In the genomic region with DNA sequence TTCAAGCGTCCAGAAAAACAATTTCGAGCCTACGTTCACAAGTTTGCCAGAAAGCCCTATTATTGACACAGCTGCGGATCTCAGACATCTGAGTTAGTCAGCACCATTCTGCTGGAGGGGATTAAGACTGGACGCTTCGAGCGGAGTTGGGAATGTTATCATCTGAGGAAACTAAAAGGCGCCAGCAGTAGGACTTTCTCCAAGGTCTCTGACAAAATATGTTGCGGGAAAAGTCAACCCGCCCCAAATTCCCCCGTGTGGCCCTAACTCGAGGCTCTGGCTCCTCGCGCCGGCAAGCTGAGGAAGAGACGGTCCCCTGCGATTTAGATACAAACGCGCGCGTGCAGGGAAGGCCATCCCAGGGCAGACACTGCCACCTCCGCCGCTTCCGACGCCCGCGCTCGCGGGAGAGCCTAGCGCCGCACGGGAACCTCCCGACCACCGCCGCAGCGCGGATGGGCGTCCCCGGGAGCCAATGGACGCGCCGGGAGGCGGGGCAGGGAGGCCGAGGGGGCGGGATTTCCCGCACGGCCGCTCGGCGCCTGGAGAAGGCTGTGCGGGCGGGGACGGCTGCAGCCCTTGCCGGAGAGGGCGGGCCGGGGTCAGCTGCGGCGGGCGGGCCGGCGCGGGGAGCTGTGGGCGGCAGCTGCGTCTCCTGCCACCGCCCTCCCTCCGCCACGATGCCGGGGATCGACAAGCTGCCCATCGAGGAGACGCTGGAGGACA, we compare ENCODE assay signal across 1 cellular context.
TF ChIP-seq lines count a peak whose summit lies in the region.

A gene with protein sequence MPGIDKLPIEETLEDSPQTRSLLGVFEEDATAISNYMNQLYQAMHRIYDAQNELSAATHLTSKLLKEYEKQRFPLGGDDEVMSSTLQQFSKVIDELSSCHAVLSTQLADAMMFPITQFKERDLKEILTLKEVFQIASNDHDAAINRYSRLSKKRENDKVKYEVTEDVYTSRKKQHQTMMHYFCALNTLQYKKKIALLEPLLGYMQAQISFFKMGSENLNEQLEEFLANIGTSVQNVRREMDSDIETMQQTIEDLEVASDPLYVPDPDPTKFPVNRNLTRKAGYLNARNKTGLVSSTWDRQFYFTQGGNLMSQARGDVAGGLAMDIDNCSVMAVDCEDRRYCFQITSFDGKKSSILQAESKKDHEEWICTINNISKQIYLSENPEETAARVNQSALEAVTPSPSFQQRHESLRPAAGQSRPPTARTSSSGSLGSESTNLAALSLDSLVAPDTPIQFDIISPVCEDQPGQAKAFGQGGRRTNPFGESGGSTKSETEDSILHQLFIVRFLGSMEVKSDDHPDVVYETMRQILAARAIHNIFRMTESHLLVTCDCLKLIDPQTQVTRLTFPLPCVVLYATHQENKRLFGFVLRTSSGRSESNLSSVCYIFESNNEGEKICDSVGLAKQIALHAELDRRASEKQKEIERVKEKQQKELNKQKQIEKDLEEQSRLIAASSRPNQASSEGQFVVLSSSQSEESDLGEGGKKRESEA (plus strand): TSS at position 526 of the 726 bp plus-strand sequence. CDS start 155 bp downstream, at position 681.

TF ChIP-seq in K562, 482 proteins besides CTCF, POLR2A, EP300 and RAD21 (continued from another document and continues in another):
- TF ChIP-seq, protein P1, sequence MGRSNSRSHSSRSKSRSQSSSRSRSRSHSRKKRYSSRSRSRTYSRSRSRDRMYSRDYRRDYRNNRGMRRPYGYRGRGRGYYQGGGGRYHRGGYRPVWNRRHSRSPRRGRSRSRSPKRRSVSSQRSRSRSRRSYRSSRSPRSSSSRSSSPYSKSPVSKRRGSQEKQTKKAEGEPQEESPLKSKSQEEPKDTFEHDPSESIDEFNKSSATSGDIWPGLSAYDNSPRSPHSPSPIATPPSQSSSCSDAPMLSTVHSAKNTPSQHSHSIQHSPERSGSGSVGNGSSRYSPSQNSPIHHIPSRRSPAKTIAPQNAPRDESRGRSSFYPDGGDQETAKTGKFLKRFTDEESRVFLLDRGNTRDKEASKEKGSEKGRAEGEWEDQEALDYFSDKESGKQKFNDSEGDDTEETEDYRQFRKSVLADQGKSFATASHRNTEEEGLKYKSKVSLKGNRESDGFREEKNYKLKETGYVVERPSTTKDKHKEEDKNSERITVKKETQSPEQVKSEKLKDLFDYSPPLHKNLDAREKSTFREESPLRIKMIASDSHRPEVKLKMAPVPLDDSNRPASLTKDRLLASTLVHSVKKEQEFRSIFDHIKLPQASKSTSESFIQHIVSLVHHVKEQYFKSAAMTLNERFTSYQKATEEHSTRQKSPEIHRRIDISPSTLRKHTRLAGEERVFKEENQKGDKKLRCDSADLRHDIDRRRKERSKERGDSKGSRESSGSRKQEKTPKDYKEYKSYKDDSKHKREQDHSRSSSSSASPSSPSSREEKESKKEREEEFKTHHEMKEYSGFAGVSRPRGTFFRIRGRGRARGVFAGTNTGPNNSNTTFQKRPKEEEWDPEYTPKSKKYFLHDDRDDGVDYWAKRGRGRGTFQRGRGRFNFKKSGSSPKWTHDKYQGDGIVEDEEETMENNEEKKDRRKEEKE (IDR thresholded peaks at IDR 0.05; ENCODE audit: borderline replicate concordance in 1 of 2, control insufficient read depth in 1 of 2, low read depth in 2 of 2, low read length in 1 of 2): no peak
- TF ChIP-seq ZNF316 (IDR thresholded peaks at IDR 0.05): no peak
- TF ChIP-seq RNF2 (IDR thresholded peaks at IDR 0.05): peak; percentile 46
- TF ChIP-seq KDM2B (CRISPR knock-in tag; IDR thresholded peaks at IDR 0.05): no peak
- 0 out of 2 replicates have a peak, but pooled peaks have one; percentile 24 for TF ChIP-seq SMARCE1 (IDR thresholded peaks at IDR 0.05)
- TF ChIP-seq, protein P2, sequence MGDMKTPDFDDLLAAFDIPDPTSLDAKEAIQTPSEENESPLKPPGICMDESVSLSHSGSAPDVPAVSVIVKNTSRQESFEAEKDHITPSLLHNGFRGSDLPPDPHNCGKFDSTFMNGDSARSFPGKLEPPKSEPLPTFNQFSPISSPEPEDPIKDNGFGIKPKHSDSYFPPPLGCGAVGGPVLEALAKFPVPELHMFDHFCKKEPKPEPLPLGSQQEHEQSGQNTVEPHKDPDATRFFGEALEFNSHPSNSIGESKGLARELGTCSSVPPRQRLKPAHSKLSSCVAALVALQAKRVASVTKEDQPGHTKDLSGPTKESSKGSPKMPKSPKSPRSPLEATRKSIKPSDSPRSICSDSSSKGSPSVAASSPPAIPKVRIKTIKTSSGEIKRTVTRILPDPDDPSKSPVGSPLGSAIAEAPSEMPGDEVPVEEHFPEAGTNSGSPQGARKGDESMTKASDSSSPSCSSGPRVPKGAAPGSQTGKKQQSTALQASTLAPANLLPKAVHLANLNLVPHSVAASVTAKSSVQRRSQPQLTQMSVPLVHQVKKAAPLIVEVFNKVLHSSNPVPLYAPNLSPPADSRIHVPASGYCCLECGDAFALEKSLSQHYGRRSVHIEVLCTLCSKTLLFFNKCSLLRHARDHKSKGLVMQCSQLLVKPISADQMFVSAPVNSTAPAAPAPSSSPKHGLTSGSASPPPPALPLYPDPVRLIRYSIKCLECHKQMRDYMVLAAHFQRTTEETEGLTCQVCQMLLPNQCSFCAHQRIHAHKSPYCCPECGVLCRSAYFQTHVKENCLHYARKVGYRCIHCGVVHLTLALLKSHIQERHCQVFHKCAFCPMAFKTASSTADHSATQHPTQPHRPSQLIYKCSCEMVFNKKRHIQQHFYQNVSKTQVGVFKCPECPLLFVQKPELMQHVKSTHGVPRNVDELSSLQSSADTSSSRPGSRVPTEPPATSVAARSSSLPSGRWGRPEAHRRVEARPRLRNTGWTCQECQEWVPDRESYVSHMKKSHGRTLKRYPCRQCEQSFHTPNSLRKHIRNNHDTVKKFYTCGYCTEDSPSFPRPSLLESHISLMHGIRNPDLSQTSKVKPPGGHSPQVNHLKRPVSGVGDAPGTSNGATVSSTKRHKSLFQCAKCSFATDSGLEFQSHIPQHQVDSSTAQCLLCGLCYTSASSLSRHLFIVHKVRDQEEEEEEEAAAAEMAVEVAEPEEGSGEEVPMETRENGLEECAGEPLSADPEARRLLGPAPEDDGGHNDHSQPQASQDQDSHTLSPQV (IDR thresholded peaks at IDR 0.05): peak; percentile 43; the same call in 1 of the 2 replicates
- TF ChIP-seq MAZ (CRISPR knock-in tag; conservative IDR thresholded peaks at IDR 0.05 in 1 of 2, IDR thresholded peaks at IDR 0.05 in 1 of 2): peak; percentile 52 to 59; a peak in 2 of 4 replicates
- TF ChIP-seq TAF9B (IDR thresholded peaks at IDR 0.05; ENCODE audit: partially characterized antibody): no peak
- peak; percentile 73 for TF ChIP-seq GABPA (tag; conservative IDR thresholded peaks at IDR 0.05; ENCODE audit: low read depth)
- no peak for TF ChIP-seq NCOA4 (IDR thresholded peaks at IDR 0.05; ENCODE audit: partially characterized antibody)
- TF ChIP-seq NFYB (IDR thresholded peaks at IDR 0.05; ENCODE audit: extremely low read depth, insufficient read length): peak; percentile 62
- TF ChIP-seq ILF3 (IDR thresholded peaks at IDR 0.05; ENCODE audit: borderline replicate concordance): no peak
- TF ChIP-seq EGR1 (conservative IDR thresholded peaks at IDR 0.05): peak; percentile 65
- TF ChIP-seq RBM22 (IDR thresholded peaks at IDR 0.05; ENCODE audit: low read depth, low read length, poor library complexity, severe bottlenecking): no peak
- TF ChIP-seq ZNF583 (CRISPR knock-in tag; IDR thresholded peaks at IDR 0.05): no peak
- TF ChIP-seq, protein P3, sequence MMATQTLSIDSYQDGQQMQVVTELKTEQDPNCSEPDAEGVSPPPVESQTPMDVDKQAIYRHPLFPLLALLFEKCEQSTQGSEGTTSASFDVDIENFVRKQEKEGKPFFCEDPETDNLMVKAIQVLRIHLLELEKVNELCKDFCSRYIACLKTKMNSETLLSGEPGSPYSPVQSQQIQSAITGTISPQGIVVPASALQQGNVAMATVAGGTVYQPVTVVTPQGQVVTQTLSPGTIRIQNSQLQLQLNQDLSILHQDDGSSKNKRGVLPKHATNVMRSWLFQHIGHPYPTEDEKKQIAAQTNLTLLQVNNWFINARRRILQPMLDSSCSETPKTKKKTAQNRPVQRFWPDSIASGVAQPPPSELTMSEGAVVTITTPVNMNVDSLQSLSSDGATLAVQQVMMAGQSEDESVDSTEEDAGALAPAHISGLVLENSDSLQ (IDR thresholded peaks at IDR 0.05): peak; percentile 98
- 0 out of 2 replicates have a peak, but pooled peaks have one; percentile 47 for TF ChIP-seq BHLHE40 (IDR thresholded peaks at IDR 0.05; ENCODE audit: low read length)
- TF ChIP-seq ZNF507 (tag; conservative IDR thresholded peaks at IDR 0.05): no peak
- peak; percentile 23; the same call in 1 of the 2 replicates for TF ChIP-seq CBFA2T2 (conservative IDR thresholded peaks at IDR 0.05)
- TF ChIP-seq SOX6 (IDR thresholded peaks at IDR 0.05): no peak
- TF ChIP-seq, protein P4, sequence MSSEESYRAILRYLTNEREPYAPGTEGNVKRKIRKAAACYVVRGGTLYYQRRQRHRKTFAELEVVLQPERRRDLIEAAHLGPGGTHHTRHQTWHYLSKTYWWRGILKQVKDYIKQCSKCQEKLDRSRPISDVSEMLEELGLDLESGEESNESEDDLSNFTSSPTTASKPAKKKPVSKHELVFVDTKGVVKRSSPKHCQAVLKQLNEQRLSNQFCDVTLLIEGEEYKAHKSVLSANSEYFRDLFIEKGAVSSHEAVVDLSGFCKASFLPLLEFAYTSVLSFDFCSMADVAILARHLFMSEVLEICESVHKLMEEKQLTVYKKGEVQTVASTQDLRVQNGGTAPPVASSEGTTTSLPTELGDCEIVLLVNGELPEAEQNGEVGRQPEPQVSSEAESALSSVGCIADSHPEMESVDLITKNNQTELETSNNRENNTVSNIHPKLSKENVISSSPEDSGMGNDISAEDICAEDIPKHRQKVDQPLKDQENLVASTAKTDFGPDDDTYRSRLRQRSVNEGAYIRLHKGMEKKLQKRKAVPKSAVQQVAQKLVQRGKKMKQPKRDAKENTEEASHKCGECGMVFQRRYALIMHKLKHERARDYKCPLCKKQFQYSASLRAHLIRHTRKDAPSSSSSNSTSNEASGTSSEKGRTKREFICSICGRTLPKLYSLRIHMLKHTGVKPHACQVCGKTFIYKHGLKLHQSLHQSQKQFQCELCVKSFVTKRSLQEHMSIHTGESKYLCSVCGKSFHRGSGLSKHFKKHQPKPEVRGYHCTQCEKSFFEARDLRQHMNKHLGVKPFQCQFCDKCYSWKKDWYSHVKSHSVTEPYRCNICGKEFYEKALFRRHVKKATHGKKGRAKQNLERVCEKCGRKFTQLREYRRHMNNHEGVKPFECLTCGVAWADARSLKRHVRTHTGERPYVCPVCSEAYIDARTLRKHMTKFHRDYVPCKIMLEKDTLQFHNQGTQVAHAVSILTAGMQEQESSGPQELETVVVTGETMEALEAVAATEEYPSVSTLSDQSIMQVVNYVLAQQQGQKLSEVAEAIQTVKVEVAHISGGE (CRISPR knock-in tag; IDR thresholded peaks at IDR 0.05): no peak
- TF ChIP-seq FOXA1 (IDR thresholded peaks at IDR 0.05; ENCODE audit: borderline replicate concordance): no peak
- TF ChIP-seq MYC (IDR thresholded peaks at IDR 0.05; ENCODE audit: low read depth, low read length): 0 out of 2 replicates have a peak, but pooled peaks have one; percentile 10
- TF ChIP-seq MYC (CRISPR knock-in tag; IDR thresholded peaks at IDR 0.05; ENCODE audit: borderline replicate concordance, low read depth): no peak
- no peak for TF ChIP-seq FOXM1 (IDR thresholded peaks at IDR 0.05; ENCODE audit: low read depth)
- TF ChIP-seq FOXM1 (CRISPR knock-in tag; IDR thresholded peaks at IDR 0.05; ENCODE audit: low read depth): no peak
- TF ChIP-seq ZNF445 (CRISPR knock-in tag; IDR thresholded peaks at IDR 0.05; ENCODE audit: low read depth): no peak
- TF ChIP-seq, protein P5, sequence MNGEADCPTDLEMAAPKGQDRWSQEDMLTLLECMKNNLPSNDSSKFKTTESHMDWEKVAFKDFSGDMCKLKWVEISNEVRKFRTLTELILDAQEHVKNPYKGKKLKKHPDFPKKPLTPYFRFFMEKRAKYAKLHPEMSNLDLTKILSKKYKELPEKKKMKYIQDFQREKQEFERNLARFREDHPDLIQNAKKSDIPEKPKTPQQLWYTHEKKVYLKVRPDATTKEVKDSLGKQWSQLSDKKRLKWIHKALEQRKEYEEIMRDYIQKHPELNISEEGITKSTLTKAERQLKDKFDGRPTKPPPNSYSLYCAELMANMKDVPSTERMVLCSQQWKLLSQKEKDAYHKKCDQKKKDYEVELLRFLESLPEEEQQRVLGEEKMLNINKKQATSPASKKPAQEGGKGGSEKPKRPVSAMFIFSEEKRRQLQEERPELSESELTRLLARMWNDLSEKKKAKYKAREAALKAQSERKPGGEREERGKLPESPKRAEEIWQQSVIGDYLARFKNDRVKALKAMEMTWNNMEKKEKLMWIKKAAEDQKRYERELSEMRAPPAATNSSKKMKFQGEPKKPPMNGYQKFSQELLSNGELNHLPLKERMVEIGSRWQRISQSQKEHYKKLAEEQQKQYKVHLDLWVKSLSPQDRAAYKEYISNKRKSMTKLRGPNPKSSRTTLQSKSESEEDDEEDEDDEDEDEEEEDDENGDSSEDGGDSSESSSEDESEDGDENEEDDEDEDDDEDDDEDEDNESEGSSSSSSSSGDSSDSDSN (IDR thresholded peaks at IDR 0.05; ENCODE audit: borderline replicate concordance in 1 of 2, low read depth in 2 of 2, low read length in 2 of 2): peak in 1 of 2 experiments; percentile 50; a peak in 1 of 4 replicates
- TF ChIP-seq FOSL1 (tag; conservative IDR thresholded peaks at IDR 0.05): peak; percentile 36; the same call in 1 of the 2 replicates
- TF ChIP-seq SP1 (CRISPR knock-in tag; IDR thresholded peaks at IDR 0.05): peak; percentile 43; the same call in 1 of the 2 replicates
- no peak for TF ChIP-seq TCF7L2 (IDR thresholded peaks at IDR 0.05; ENCODE audit: low read depth, low read length)
- TF ChIP-seq ZNF324 (CRISPR knock-in tag; IDR thresholded peaks at IDR 0.05): no peak
